In the genomic region with DNA sequence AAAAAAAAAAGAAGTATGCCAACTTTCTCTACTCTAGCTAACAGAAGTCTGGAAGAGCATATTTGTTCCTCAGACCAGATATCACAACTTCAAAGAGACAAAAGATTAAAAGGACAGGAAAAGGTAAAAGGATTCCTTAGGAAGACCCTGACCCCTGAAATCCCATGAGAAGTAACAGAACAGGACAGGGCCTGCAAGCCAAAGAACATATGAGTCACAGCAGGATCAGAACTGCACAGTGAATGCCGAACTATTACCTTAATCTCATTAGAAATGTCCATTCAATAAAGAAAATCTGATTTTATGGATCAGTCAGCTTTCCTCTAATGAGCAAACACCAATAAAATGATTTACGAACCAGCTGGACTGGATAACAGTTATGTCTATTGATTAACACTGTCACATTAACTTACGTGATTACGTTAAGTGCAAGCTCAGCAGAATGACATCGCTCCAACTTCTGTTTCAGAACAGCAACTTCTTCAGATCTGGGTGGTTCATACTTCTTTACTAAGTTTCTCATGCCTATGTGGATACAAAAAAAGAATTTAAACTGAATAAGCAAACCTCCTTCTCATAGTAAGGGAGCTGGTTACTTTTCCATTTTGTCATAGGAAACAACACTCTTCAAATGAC, we compare ENCODE assay signal across 1 cellular context.
TF ChIP-seq lines count a peak whose summit lies in the region.

No MANE protein-coding gene starts in this region.

TF ChIP-seq in H1, 55 proteins besides CTCF, POLR2A, EP300 and RAD21:
- TF ChIP-seq MAFK (IDR thresholded peaks at IDR 0.05; ENCODE audit: low read depth, low read length) = peak; percentile 64
- TF ChIP-seq TCF12 (IDR thresholded peaks at IDR 0.05; ENCODE audit: low read depth, low read length) = no peak
